8 cellular contexts compared by ENCODE assay signal in the genomic region with DNA sequence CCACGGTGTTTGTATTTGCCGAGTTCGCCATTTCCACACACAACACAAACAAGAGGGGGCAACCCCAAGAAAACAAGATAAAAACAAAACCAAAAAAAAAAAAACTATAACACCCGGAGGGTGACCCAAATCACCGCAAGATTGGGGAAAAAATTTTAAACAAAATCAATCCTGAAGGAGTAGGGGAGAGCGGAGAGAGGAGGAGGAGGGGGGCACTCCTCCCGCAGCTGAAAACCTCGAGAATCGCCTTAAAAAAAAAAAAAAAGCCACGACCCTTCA. TPM values are rescaled to one million over a fixed set of nuclear protein-coding genes. Genes with fewer than 3 reads are reported as not detected.
DNase-seq lines count a peak whose midpoint lies in the region; ATAC-seq, FAIRE-seq and TF ChIP-seq lines count a peak whose summit lies in the region.

No MANE protein-coding gene starts in this region.

- FAIRE-seq in kidney (lab: Jason Lieb, UNC), result no peak
- FAIRE-seq in H54 (lab: Jason Lieb, UNC), result no peak

- no peak for ATAC-seq in activated CD4-positive, alpha-beta T cell treated with anti-CD3 and anti-CD28 coated beads for 36 hours
- no peak for ATAC-seq in activated naive CD8-positive, alpha-beta T cell treated with anti-CD3 and anti-CD28 coated beads, Interleukin-2, amount 10 ng/mL, durations not matched to agents 7 days and 5 days (ENCODE audit: low read depth)
- ATAC-seq in HG03342 (IDR thresholded peaks at IDR 0.05; ENCODE audit: unreplicated experiment), result no peak

- H3K27me3 Mint-ChIP-seq in activated CD4-positive, alpha-beta T cell treated with anti-CD3 and anti-CD28 coated beads for 36 hours, result no peaks in the 10 kb centered on the region
- peaks cover 2% of the 10 kb centered on the region for H3K27me3 Mint-ChIP-seq in activated naive CD8-positive, alpha-beta T cell treated with anti-CD3 and anti-CD28 coated beads, Interleukin-2, amount 10 ng/mL, durations not matched to agents 7 days and 5 days

- H3K9me3 ChIP-seq in kidney (ENCODE audit: control insufficient read depth in 1 of 2, low read length in 2 of 2) (no peaks in the 10 kb centered on the region), testis (no peaks in the 10 kb centered on the region)

- TF ChIP-seq CTCF in kidney (IDR thresholded peaks at IDR 0.05; ENCODE audit: borderline replicate concordance, extremely low read depth, insufficient read depth) (no peak), testis (IDR thresholded peaks at IDR 0.05) (no peak)

- H3K27me3 ChIP-seq in testis, result no peaks in the 10 kb centered on the region

- TF ChIP-seq POLR2A in testis (IDR thresholded peaks at IDR 0.05), result no peak
- TF ChIP-seq POLR2A in H54 (IDR thresholded peaks at IDR 0.05; ENCODE audit: low read depth, low read length), result no peak

- 1 to 2% methylated on average over 8 to 10 of the region's 10 CpGs for WGBS in testis, 2 donors

- H3K4me1 ChIP-seq in kidney (ENCODE audit: control insufficient read depth in 1 of 2, insufficient read depth in 1 of 2, low read depth in 1 of 2, low read length in 2 of 2) (peaks cover 5 to 16% of the 10 kb centered on the region in 2 donors), testis (peaks cover 32% of the 10 kb centered on the region)

- POLR2A ChIA-PET in activated CD4-positive, alpha-beta T cell treated with anti-CD3 and anti-CD28 coated beads for 36 hours (lab: Charles Lee), result interaction anchor here (0.6 to 1.1 kb wide), 4 partner anchors 35 to 280 kb away, joined by 4 to 10 read pairs (median 8); no protein-coding TSS in a partner anchor
- POLR2A ChIA-PET in activated naive CD8-positive, alpha-beta T cell treated with anti-CD3 and anti-CD28 coated beads, Interleukin-2, amount 10 ng/mL, durations not matched to agents 7 days and 5 days (lab: Charles Lee), result interaction anchor here (0.6 to 1.8 kb wide), 14 partner anchors 10 to 313 kb away, joined by 3 to 26 read pairs (median 4); a partner anchor contains a TSS

- no peaks in the 10 kb centered on the region for H3K9me3 Mint-ChIP-seq in activated CD4-positive, alpha-beta T cell treated with anti-CD3 and anti-CD28 coated beads for 36 hours (ENCODE audit: low read depth)
- no peaks in the 10 kb centered on the region for H3K9me3 Mint-ChIP-seq in activated naive CD8-positive, alpha-beta T cell treated with anti-CD3 and anti-CD28 coated beads, Interleukin-2, amount 10 ng/mL, durations not matched to agents 7 days and 5 days

- H3K27ac ChIP-seq in kidney (ENCODE audit: low read depth in 2 of 2, low read length in 2 of 2), result peak overlapping the region; percentile 85 to 98
- peak overlapping the region; percentile 95 to 99 for H3K27ac ChIP-seq in testis

- peaks cover 25% of the 10 kb centered on the region for H3K36me3 Mint-ChIP-seq in activated CD4-positive, alpha-beta T cell treated with anti-CD3 and anti-CD28 coated beads for 36 hours (ENCODE audit: low read depth)
- H3K36me3 Mint-ChIP-seq in activated naive CD8-positive, alpha-beta T cell treated with anti-CD3 and anti-CD28 coated beads, Interleukin-2, amount 10 ng/mL, durations not matched to agents 7 days and 5 days, result peaks cover 13% of the 10 kb centered on the region

- H3K4me1 Mint-ChIP-seq in activated CD4-positive, alpha-beta T cell treated with anti-CD3 and anti-CD28 coated beads for 36 hours, result peaks cover 30% of the 10 kb centered on the region
- H3K4me1 Mint-ChIP-seq in activated naive CD8-positive, alpha-beta T cell treated with anti-CD3 and anti-CD28 coated beads, Interleukin-2, amount 10 ng/mL, durations not matched to agents 7 days and 5 days, result peaks cover 16% of the 10 kb centered on the region

- peak overlapping the region; percentile 87 for H3K4me3 Mint-ChIP-seq in activated CD4-positive, alpha-beta T cell treated with anti-CD3 and anti-CD28 coated beads for 36 hours
- H3K4me3 Mint-ChIP-seq in activated naive CD8-positive, alpha-beta T cell treated with anti-CD3 and anti-CD28 coated beads, Interleukin-2, amount 10 ng/mL, durations not matched to agents 7 days and 5 days, result peak overlapping the region; percentile 94

- CTCF ChIA-PET in activated CD4-positive, alpha-beta T cell treated with anti-CD3 and anti-CD28 coated beads for 36 hours (lab: Charles Lee), result interaction anchor here (1.5 kb wide), 1 partner anchor 51 kb away, joined by 5 read pairs; no protein-coding TSS in a partner anchor

- H3K9ac ChIP-seq in kidney (ENCODE audit: low read length in 2 of 2), result peak overlapping the region; percentile 93 to 96

- DNase-seq in activated CD4-positive, alpha-beta T cell treated with anti-CD3 and anti-CD28 coated beads for 36 hours, result no peak
- DNase-seq in activated CD4-positive, alpha-beta T cell treated with anti-CD3 and anti-CD28 coated beads, Interleukin-2, amount 50 U/mL, for 4 hours, result no peak
- no peak for DNase-seq in activated naive CD8-positive, alpha-beta T cell treated with anti-CD3 and anti-CD28 coated beads, Interleukin-2, amount 10 ng/mL, durations not matched to agents 7 days and 5 days
- DNase-seq in kidney (no peak), testis (no peak), H54 (ENCODE audit: insufficient read length, low spot score) (no peak)
- DNase-seq in stimulated activated CD4-positive, alpha-beta T cell treated with anti-CD3 and anti-CD28 coated beads, Interleukin-12 subunit alpha, Interleukin-12 subunit beta, amount 100 ng/mL, for 4 hours, result no peak

- H3K27ac Mint-ChIP-seq in activated CD4-positive, alpha-beta T cell treated with anti-CD3 and anti-CD28 coated beads for 36 hours, result peak overlapping the region; percentile 97
- peak overlapping the region; percentile 98 for H3K27ac Mint-ChIP-seq in activated naive CD8-positive, alpha-beta T cell treated with anti-CD3 and anti-CD28 coated beads, Interleukin-2, amount 10 ng/mL, durations not matched to agents 7 days and 5 days

- peak overlapping the region; percentile 77 to 80 for H3K4me3 ChIP-seq in kidney (ENCODE audit: low read length in 2 of 2)
- H3K4me3 ChIP-seq in testis, result peak overlapping the region; percentile 90 to 94

- intact Hi-C loops in activated CD4-positive, alpha-beta T cell treated with anti-CD3 and anti-CD28 coated beads for 36 hours (cut with DNase I, micrococcal nuclease), result loop anchor here (2.0 kb wide), 3 partner anchors 250 to 634 kb away; no protein-coding TSS in a partner anchor
- intact Hi-C loops in kidney (cut with DNase I) (no loop called here), testis (cut with DNase I; ENCODE audit: low total_unique reads) (no loop called here)

- H3K36me3 ChIP-seq in kidney (ENCODE audit: control insufficient read depth in 1 of 2, insufficient read depth in 2 of 2, low read length in 2 of 2) (peaks cover 0 to 8% of the 10 kb centered on the region in 2 donors), testis (ENCODE audit: low read depth, missing control alignments) (no peaks in the 10 kb centered on the region)

RNA-seq across cellular contexts. Expression of a gene that starts 0.3 kb away (rescaled TPM):
- 10 to 100 TPM; 40.3 to 57.8 TPM for total RNA-seq in activated CD4-positive, alpha-beta T cell treated with anti-CD3 and anti-CD28 coated beads for 36 hours
- 10 to 100 TPM; 35.1 to 35.8 TPM for total RNA-seq in activated naive CD8-positive, alpha-beta T cell treated with anti-CD3 and anti-CD28 coated beads, Interleukin-2, amount 10 ng/mL, durations not matched to agents 7 days and 5 days
- total RNA-seq in kidney (27.0 TPM), testis (10 to 100 TPM; 52.9 to 66.0 TPM)
- polyA plus RNA-seq in kidney (ENCODE audit: insufficient read depth, low read depth, low replicate concordance) (4.7 TPM), testis (ENCODE audit: insufficient read depth, low read depth, low replicate concordance) (50.2 TPM)

Comparison
In these comparisons a context has a peak if more than half of its experiments do, and no peak if none do; other contexts are left out.
1. intact Hi-C loops: an anchor here in activated CD4-positive, alpha-beta T cell treated with anti-CD3 and anti-CD28 coated beads for 36 hours (2.0 kb wide); none called in kidney and testis.